Comparison of ENCODE assay signal across 10 cellular contexts in genomic region chr10:16866861-16867260, GRCh38. TPM values are rescaled to one million over a fixed set of nuclear protein-coding genes. Genes with fewer than 3 reads are reported as not detected.
A peak's percentile ranks its signal among the peaks of the same experiment; 100 is the strongest.
DNase-seq lines count a peak whose midpoint lies in the region; ATAC-seq and TF ChIP-seq lines count a peak whose summit lies in the region.
"Had no signal": no experiment of that assay in that cellular context is flagged by ENCODE, and none has a peak within 500 bp of the region (broad histone marks: within the 10 kb centered on the region; RNA-seq: fewer than 3 reads in every experiment).

No MANE protein-coding gene starts in this region.

- TF ChIP-seq EP300 in neural cell (conservative IDR thresholded peaks at IDR 0.05; ENCODE audit: poor library complexity, severe bottlenecking): no peak

- H3K27ac ChIP-seq in HUES48 (ENCODE audit: low read depth, low read length) (peak overlapping the region; percentile 87), neural cell (ENCODE audit: low read length) (peak overlapping the region; percentile 45)

- H3K9me3 ChIP-seq in HUES48 (ENCODE audit: control insufficient read depth, insufficient read depth, low read length) (no peaks in the 10 kb centered on the region), neural cell (ENCODE audit: low read length) (no peaks in the 10 kb centered on the region)

- H3K4me1 ChIP-seq in HUES48 (ENCODE audit: control insufficient read depth, insufficient read depth, low read length): peaks cover 32% of the 10 kb centered on the region

- no peak for DNase-seq in T-helper 2 cell
- DNase-seq: CD8-positive, alpha-beta T cell; COR-L47; DMS153; DMS79 treated with DMSO at 0.1 percent for 48 hours had no signal

- H3K9me2 ChIP-seq in neural cell (ENCODE audit: insufficient read depth, low read length): no peaks in the 10 kb centered on the region

- H3K4me3 ChIP-seq in HUES48 (ENCODE audit: low read depth, low read length) (peak overlapping the region; percentile 31; the same call in 1 of the 2 replicates), neural cell (ENCODE audit: low read length) (peak overlapping the region; percentile 28)

- H4K20me1 ChIP-seq in neural cell (ENCODE audit: insufficient read depth): no peaks in the 10 kb centered on the region

- no peak for TF ChIP-seq RAD21 in neural cell (conservative IDR thresholded peaks at IDR 0.05)

- H3K36me3 ChIP-seq in HUES48 (ENCODE audit: control insufficient read depth, insufficient read depth, low read length) (no peaks in the 10 kb centered on the region), neural cell (ENCODE audit: insufficient read depth, low read length) (no peaks in the 10 kb centered on the region)

- H3F3A ChIP-seq in neural cell (ENCODE audit: insufficient read depth, low read length, poor library complexity, severe bottlenecking): no peaks in the 10 kb centered on the region

- H2AFZ ChIP-seq in neural cell (ENCODE audit: low read depth, low read length): no peak overlapping the region

- no peaks in the 10 kb centered on the region for H3K27me3 ChIP-seq in HUES48 (ENCODE audit: control insufficient read depth, insufficient read depth, low read length)
- no peaks in the 10 kb centered on the region for H3K27me3 ChIP-seq in neural cell (ENCODE audit: insufficient read depth, low read depth, low read length)

- H3K4me2 ChIP-seq in neural cell (ENCODE audit: low read length): no peak overlapping the region

- no peak overlapping the region for H3K9ac ChIP-seq in HUES48 (ENCODE audit: low read depth, low read length)
- no peak overlapping the region for H3K9ac ChIP-seq in neural cell (ENCODE audit: low read length)

- no peaks in the 10 kb centered on the region for H3K79me2 ChIP-seq in neural cell (replicated peaks; ENCODE audit: insufficient read depth, low read length)

- ATAC-seq in SK-N-SH treated with all-trans-retinoic acid at 6 μM for 48 hours (peak; percentile 37), HG02938 (IDR thresholded peaks at IDR 0.05; ENCODE audit: unreplicated experiment) (no peak), HG03280 (IDR thresholded peaks at IDR 0.05; ENCODE audit: unreplicated experiment) (no peak)
- ATAC-seq: CD8-positive, alpha-beta T cell had no signal

- no peak for TF ChIP-seq CTCF in neural cell (IDR thresholded peaks at IDR 0.05; ENCODE audit: poor library complexity, severe bottlenecking)

TF ChIP-seq in SK-N-SH treated with all-trans-retinoic acid at 6 μM for 48 hours, 23 proteins besides CTCF, POLR2A, EP300 and RAD21 (continues in another document):
- TF ChIP-seq ISL1 (CRISPR knock-in tag; IDR thresholded peaks at IDR 0.05): peak; percentile 82
- no peak for TF ChIP-seq POU6F1 (CRISPR knock-in tag; IDR thresholded peaks at IDR 0.05; ENCODE audit: borderline replicate concordance, low read depth)
- TF ChIP-seq CSDC2 (CRISPR knock-in tag; IDR thresholded peaks at IDR 0.05): no peak
- no peak for TF ChIP-seq OSR1 (CRISPR knock-in tag; IDR thresholded peaks at IDR 0.05)
- TF ChIP-seq ZNF70 (CRISPR knock-in tag; IDR thresholded peaks at IDR 0.05): 0 out of 2 replicates have a peak, but pooled peaks have one; percentile 16
- no peak for TF ChIP-seq GLIS3 (CRISPR knock-in tag; IDR thresholded peaks at IDR 0.05)
- no peak for TF ChIP-seq PATZ1 (CRISPR knock-in tag; IDR thresholded peaks at IDR 0.05; ENCODE audit: borderline replicate concordance)
- TF ChIP-seq SNAI2 (CRISPR knock-in tag; IDR thresholded peaks at IDR 0.05): no peak
- TF ChIP-seq ARNTL (CRISPR knock-in tag; IDR thresholded peaks at IDR 0.05; ENCODE audit: borderline replicate concordance, low read depth): no peak

TF ChIP-seq in neural cell, 6 proteins besides CTCF, POLR2A, EP300 and RAD21:
- TF ChIP-seq TAF1 (IDR thresholded peaks at IDR 0.05; ENCODE audit: low read depth) (no peak), POLR2AphosphoS5 (IDR thresholded peaks at IDR 0.05) (no peak), REST (IDR thresholded peaks at IDR 0.05; ENCODE audit: borderline replicate concordance) (no peak), EZH2 (IDR thresholded peaks at IDR 0.05; ENCODE audit: borderline replicate concordance, insufficient read depth, low read length, poor library complexity, severe bottlenecking) (no peak), MXI1 (conservative IDR thresholded peaks at IDR 0.05; ENCODE audit: poor library complexity, severe bottlenecking) (no peak), SMC3 (conservative IDR thresholded peaks at IDR 0.05; ENCODE audit: poor library complexity) (no peak)

RNA-seq across cellular contexts. Expression of gene RSU1, which starts 49.6 kb away (rescaled TPM):
- 18.7 and 22.2 TPM in 2 replicates for polyA plus RNA-seq in neural cell
- polyA minus RNA-seq in neural cell: 15.8 and 28.5 TPM in 2 replicates
